1 cellular context compared by ENCODE assay signal in the genomic region with DNA sequence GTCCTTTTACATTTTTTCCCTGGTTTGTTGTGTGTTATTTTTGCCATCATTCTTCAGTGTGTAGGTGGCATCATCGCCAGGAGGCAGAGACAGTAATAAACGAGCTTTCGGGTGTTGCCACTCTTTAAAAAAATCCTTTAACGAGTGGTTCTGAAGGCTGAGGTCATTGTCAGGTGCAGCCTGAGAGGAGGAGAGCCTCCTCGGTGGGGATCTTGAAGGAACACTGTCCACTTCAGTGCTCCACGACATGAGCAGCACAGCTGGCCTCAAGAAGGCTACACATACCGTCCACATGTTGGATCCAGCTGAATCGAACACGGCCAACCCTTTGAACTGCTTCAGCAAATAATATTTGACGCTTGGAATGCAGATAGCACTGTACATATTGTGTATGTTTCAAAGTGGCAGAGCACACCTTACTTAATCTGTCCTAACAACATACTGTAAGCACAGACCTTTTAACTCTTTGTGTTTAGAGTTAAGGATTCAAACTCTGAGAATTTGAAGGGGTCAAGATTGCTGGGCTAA.
TF ChIP-seq lines count a peak whose summit lies in the region.

No MANE protein-coding gene starts in this region.

TF ChIP-seq in HepG2, 621 proteins besides CTCF, POLR2A, EP300 and RAD21 (continued from another document and continues in another):
- TF ChIP-seq, protein P1, sequence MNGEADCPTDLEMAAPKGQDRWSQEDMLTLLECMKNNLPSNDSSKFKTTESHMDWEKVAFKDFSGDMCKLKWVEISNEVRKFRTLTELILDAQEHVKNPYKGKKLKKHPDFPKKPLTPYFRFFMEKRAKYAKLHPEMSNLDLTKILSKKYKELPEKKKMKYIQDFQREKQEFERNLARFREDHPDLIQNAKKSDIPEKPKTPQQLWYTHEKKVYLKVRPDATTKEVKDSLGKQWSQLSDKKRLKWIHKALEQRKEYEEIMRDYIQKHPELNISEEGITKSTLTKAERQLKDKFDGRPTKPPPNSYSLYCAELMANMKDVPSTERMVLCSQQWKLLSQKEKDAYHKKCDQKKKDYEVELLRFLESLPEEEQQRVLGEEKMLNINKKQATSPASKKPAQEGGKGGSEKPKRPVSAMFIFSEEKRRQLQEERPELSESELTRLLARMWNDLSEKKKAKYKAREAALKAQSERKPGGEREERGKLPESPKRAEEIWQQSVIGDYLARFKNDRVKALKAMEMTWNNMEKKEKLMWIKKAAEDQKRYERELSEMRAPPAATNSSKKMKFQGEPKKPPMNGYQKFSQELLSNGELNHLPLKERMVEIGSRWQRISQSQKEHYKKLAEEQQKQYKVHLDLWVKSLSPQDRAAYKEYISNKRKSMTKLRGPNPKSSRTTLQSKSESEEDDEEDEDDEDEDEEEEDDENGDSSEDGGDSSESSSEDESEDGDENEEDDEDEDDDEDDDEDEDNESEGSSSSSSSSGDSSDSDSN (CRISPR knock-in tag; IDR thresholded peaks at IDR 0.05) = peak; percentile 46
- TF ChIP-seq U2AF2 (IDR thresholded peaks at IDR 0.05; ENCODE audit: low read depth, low read length) (no peak), CHD2 (IDR thresholded peaks at IDR 0.05; ENCODE audit: low read depth, low read length) (no peak; the same call in 1 of the 2 replicates), KLF16 (CRISPR knock-in tag; IDR thresholded peaks at IDR 0.05) (0 out of 4 replicates have a peak, but pooled peaks of 1 of the 2 experiments have one; percentile 88), SSRP1 (CRISPR knock-in tag; IDR thresholded peaks at IDR 0.05) (no peak), ZNF446 (CRISPR knock-in tag; IDR thresholded peaks at IDR 0.05) (no peak), ZMAT3 (CRISPR knock-in tag; conservative IDR thresholded peaks at IDR 0.05) (no peak), ZNF790 (CRISPR knock-in tag; IDR thresholded peaks at IDR 0.05; ENCODE audit: borderline replicate concordance) (no peak), HDAC6 (IDR thresholded peaks at IDR 0.05; ENCODE audit: low read depth, low read length) (no peak), MAFG (CRISPR knock-in tag; IDR thresholded peaks at IDR 0.05) (no peak), POLR2AphosphoS5 (IDR thresholded peaks at IDR 0.05; ENCODE audit: low read depth, low read length) (peak; percentile 52), ZNF607 (CRISPR knock-in tag; IDR thresholded peaks at IDR 0.05; ENCODE audit: borderline replicate concordance) (no peak; the same call in 1 of the 2 replicates), WIZ (CRISPR knock-in tag; IDR thresholded peaks at IDR 0.05) (no peak), ZFP36 (IDR thresholded peaks at IDR 0.05; ENCODE audit: borderline replicate concordance, low read depth, low read length, partially characterized antibody) (no peak), FOXC1 (CRISPR knock-in tag; IDR thresholded peaks at IDR 0.05; ENCODE audit: borderline replicate concordance) (no peak), ZNF343 (CRISPR knock-in tag; IDR thresholded peaks at IDR 0.05) (no peak), ZNF546 (CRISPR knock-in tag; conservative IDR thresholded peaks at IDR 0.05) (no peak), NRL (CRISPR knock-in tag; IDR thresholded peaks at IDR 0.05; ENCODE audit: borderline replicate concordance) (no peak), ZFP36L2 (CRISPR knock-in tag; IDR thresholded peaks at IDR 0.05) (no peak), SP5 (CRISPR knock-in tag; IDR thresholded peaks at IDR 0.05; ENCODE audit: borderline replicate concordance, low read depth) (peak; percentile 73), ATF1 (CRISPR knock-in tag; IDR thresholded peaks at IDR 0.05) (peak; percentile 72; the same call in 1 of the 2 replicates), HHEX (CRISPR knock-in tag; IDR thresholded peaks at IDR 0.05) (peak; percentile 87), YEATS2 (CRISPR knock-in tag; IDR thresholded peaks at IDR 0.05; ENCODE audit: borderline replicate concordance) (peak; percentile 18; the same call in 1 of the 2 replicates), ZNF589 (CRISPR knock-in tag; conservative IDR thresholded peaks at IDR 0.05) (no peak), PTBP1 (IDR thresholded peaks at IDR 0.05; ENCODE audit: low read depth, low read length, poor library complexity, severe bottlenecking) (no peak), ZNF737 (CRISPR knock-in tag; IDR thresholded peaks at IDR 0.05; ENCODE audit: borderline replicate concordance) (no peak), KAT8 (CRISPR knock-in tag; IDR thresholded peaks at IDR 0.05) (peak; percentile 88), POLR2G (IDR thresholded peaks at IDR 0.05; ENCODE audit: low read depth, low read length) (peak; percentile 60), ZNF616 (CRISPR knock-in tag; IDR thresholded peaks at IDR 0.05; ENCODE audit: low read depth) (peak; percentile 62; the same call in 1 of the 2 replicates), ZSCAN29 (CRISPR knock-in tag; conservative IDR thresholded peaks at IDR 0.05) (peak; percentile 44; the same call in 1 of the 2 replicates)
- TF ChIP-seq, protein P2, sequence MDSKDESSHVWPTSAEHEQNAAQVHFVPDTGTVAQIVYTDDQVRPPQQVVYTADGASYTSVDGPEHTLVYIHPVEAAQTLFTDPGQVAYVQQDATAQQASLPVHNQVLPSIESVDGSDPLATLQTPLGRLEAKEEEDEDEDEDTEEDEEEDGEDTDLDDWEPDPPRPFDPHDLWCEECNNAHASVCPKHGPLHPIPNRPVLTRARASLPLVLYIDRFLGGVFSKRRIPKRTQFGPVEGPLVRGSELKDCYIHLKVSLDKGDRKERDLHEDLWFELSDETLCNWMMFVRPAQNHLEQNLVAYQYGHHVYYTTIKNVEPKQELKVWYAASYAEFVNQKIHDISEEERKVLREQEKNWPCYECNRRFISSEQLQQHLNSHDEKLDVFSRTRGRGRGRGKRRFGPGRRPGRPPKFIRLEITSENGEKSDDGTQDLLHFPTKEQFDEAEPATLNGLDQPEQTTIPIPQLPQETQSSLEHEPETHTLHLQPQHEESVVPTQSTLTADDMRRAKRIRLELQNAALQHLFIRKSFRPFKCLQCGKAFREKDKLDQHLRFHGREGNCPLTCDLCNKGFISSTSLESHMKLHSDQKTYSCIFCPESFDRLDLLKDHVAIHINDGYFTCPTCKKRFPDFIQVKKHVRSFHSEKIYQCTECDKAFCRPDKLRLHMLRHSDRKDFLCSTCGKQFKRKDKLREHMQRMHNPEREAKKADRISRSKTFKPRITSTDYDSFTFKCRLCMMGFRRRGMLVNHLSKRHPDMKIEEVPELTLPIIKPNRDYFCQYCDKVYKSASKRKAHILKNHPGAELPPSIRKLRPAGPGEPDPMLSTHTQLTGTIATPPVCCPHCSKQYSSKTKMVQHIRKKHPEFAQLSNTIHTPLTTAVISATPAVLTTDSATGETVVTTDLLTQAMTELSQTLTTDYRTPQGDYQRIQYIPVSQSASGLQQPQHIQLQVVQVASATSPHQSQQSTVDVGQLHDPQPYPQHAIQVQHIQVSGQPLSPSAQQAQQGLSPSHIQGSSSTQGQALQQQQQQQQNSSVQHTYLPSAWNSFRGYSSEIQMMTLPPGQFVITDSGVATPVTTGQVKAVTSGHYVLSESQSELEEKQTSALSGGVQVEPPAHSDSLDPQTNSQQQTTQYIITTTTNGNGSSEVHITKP (CRISPR knock-in tag; IDR thresholded peaks at IDR 0.05; ENCODE audit: low read depth) = no peak
- TF ChIP-seq, protein P3, sequence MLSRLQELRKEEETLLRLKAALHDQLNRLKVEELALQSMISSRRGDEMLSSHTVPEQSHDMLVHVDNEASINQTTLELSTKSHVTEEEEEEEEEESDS (CRISPR knock-in tag; IDR thresholded peaks at IDR 0.05; ENCODE audit: borderline replicate concordance) = peak; percentile 74; the same call in 1 of the 2 replicates
- TF ChIP-seq, protein P4, sequence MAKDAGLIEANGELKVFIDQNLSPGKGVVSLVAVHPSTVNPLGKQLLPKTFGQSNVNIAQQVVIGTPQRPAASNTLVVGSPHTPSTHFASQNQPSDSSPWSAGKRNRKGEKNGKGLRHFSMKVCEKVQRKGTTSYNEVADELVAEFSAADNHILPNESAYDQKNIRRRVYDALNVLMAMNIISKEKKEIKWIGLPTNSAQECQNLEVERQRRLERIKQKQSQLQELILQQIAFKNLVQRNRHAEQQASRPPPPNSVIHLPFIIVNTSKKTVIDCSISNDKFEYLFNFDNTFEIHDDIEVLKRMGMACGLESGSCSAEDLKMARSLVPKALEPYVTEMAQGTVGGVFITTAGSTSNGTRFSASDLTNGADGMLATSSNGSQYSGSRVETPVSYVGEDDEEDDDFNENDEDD (CRISPR knock-in tag; IDR thresholded peaks at IDR 0.05; ENCODE audit: borderline replicate concordance) = peak; percentile 86; the same call in 1 of the 2 replicates
- TF ChIP-seq, protein P5, sequence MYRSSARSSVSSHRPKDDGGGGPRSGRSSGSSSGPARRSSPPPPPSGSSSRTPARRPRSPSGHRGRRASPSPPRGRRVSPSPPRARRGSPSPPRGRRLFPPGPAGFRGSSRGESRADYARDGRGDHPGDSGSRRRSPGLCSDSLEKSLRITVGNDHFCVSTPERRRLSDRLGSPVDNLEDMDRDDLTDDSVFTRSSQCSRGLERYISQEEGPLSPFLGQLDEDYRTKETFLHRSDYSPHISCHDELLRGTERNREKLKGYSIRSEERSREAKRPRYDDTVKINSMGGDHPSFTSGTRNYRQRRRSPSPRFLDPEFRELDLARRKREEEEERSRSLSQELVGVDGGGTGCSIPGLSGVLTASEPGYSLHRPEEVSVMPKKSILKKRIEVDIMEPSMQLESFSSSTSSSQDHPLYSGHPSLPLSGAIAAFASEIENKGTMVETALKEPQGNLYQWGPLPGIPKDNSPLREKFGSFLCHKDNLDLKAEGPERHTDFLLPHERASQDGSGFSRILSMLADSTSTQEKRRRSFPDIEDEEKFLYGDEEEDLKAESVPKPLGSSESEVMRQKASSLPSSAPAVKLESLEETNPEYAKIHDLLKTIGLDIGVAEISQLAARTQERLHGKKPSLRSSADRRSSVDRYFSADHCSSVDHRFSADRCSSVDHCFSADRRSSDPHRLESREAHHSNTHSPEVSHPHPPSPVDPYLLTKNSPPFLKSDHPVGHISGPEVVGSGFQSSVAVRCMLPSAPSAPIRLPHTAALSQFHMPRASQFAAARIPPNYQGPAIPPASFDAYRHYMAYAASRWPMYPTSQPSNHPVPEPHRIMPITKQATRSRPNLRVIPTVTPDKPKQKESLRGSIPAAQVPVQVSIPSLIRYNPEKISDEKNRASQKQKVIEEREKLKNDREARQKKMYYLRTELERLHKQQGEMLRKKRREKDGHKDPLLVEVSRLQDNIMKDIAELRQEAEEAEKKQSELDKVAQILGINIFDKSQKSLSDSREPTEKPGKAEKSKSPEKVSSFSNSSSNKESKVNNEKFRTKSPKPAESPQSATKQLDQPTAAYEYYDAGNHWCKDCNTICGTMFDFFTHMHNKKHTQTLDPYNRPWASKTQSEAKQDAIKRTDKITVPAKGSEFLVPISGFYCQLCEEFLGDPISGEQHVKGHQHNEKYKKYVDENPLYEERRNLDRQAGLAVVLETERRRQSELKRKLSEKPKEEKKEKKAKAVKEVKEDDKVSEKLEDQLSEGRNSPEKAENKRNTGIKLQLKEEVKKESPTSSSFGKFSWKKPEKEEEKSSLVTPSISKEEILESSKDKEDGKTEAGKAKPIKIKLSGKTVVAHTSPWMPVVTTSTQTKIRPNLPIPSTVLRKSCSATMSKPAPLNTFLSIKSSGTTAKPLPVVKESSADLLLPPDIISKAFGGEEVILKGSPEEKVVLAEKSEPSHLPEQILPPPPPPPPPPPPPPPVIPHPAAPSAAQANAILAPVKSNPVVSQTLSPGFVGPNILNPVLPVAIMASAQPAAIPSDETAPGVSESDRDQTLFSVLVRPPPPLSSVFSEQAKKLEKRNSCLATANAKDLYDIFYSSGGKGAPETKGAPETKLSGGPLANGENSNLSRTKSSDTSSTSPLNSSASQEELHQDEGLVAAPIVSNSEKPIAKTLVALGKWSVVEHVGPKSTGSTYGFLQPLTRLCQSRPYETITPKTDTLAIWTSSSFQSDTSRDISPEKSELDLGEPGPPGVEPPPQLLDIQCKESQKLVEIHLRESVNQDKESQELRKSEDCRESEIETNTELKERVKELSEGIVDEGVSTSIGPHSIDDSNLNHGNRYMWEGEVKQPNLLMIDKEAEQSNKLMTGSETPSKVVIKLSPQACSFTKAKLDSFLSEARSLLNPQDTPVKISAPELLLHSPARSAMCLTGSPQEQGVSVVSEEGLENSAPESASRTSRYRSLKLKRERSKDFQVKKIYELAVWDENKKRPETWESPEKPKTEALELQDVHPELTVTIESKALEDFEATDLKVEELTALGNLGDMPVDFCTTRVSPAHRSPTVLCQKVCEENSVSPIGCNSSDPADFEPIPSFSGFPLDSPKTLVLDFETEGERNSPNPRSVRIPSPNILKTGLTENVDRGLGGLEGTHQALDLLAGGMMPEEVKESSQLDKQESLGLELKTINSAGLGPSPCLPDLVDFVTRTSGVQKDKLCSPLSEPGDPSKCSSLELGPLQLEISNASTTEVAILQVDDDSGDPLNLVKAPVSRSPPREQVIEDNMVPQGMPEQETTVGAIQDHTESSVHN (CRISPR knock-in tag; IDR thresholded peaks at IDR 0.05) = no peak
- TF ChIP-seq, protein P6, sequence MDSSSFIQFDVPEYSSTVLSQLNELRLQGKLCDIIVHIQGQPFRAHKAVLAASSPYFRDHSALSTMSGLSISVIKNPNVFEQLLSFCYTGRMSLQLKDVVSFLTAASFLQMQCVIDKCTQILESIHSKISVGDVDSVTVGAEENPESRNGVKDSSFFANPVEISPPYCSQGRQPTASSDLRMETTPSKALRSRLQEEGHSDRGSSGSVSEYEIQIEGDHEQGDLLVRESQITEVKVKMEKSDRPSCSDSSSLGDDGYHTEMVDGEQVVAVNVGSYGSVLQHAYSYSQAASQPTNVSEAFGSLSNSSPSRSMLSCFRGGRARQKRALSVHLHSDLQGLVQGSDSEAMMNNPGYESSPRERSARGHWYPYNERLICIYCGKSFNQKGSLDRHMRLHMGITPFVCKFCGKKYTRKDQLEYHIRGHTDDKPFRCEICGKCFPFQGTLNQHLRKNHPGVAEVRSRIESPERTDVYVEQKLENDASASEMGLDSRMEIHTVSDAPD (CRISPR knock-in tag; IDR thresholded peaks at IDR 0.05) = 0 out of 2 replicates have a peak, but pooled peaks have one; percentile 28
- TF ChIP-seq, protein P7, sequence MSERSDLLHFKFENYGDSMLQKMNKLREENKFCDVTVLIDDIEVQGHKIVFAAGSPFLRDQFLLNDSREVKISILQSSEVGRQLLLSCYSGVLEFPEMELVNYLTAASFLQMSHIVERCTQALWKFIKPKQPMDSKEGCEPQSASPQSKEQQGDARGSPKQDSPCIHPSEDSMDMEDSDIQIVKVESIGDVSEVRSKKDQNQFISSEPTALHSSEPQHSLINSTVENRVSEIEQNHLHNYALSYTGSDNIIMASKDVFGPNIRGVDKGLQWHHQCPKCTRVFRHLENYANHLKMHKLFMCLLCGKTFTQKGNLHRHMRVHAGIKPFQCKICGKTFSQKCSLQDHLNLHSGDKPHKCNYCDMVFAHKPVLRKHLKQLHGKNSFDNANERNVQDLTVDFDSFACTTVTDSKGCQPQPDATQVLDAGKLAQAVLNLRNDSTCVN (CRISPR knock-in tag; IDR thresholded peaks at IDR 0.05; ENCODE audit: borderline replicate concordance) = 0 out of 2 replicates have a peak, but pooled peaks have one; percentile 62
- TF ChIP-seq, protein P8, sequence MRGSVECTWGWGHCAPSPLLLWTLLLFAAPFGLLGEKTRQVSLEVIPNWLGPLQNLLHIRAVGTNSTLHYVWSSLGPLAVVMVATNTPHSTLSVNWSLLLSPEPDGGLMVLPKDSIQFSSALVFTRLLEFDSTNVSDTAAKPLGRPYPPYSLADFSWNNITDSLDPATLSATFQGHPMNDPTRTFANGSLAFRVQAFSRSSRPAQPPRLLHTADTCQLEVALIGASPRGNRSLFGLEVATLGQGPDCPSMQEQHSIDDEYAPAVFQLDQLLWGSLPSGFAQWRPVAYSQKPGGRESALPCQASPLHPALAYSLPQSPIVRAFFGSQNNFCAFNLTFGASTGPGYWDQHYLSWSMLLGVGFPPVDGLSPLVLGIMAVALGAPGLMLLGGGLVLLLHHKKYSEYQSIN (CRISPR knock-in tag; IDR thresholded peaks at IDR 0.05; ENCODE audit: borderline replicate concordance) = no peak
